10 cellular contexts compared by ENCODE assay signal in genomic region chr10:1785835-1786234, GRCh38. TPM values are rescaled to one million over a fixed set of nuclear protein-coding genes. Genes with fewer than 3 reads are reported as not detected.
"Had no signal": no experiment of that assay in that cellular context is flagged by ENCODE, and none has a peak within 500 bp of the region (broad histone marks: within the 10 kb centered on the region; RNA-seq: fewer than 3 reads in every experiment).

No MANE protein-coding gene starts in this region.

- DNase-seq: GM23248, H7, HFFc6, IMR-90, KG1 had no signal

- H3K4me1 ChIP-seq: HAP-1 had no signal

- ATAC-seq: HCT116, K562 had no signal

- H2AFZ ChIP-seq: GM23248 had no signal

- H3K27ac Mint-ChIP-seq: HFFc6 had no signal

- H3K4me3 ChIP-seq: GM23248, HAP-1, K562 had no signal

- FAIRE-seq: K562 had no signal

- H3K27ac ChIP-seq: GM23248, HL-60 had no signal

- H3K36me3 ChIP-seq: HAP-1 had no signal

- H3K9ac ChIP-seq: GM23248 had no signal

- H3K4me3 Mint-ChIP-seq: HFFc6 had no signal

RNA-seq across cellular contexts. Expression of gene ADARB2, which starts 48.5 kb away (rescaled TPM):
- total RNA-seq: GM23248, HFFc6, HT1080, IMR-90, K562 had no signal
- polyA plus RNA-seq: GM23248, IMR-90, K562 had no signal
